8 cellular contexts compared by ENCODE assay signal in genomic region chr15:70763120-70763949, GRCh38. TPM values are rescaled to one million over a fixed set of nuclear protein-coding genes. Genes with fewer than 3 reads are reported as not detected.
A peak's percentile ranks its signal among the peaks of the same experiment; 100 is the strongest.
DNase-seq lines count a peak whose midpoint lies in the region; ATAC-seq lines count a peak whose summit lies in the region.

Gene UACA (minus strand): TSS chr15:70763558. CDS start chr15:70763407, 151 bp downstream.

- no peaks in the 10 kb centered on the region for H3K9me3 ChIP-seq in endocrine pancreas (ENCODE audit: control insufficient read depth, low read length)

- H3K4me3 ChIP-seq in endocrine pancreas (ENCODE audit: control insufficient read depth, insufficient read depth, low read length), result peak within 1 kb of the TSS; percentile 71

- ATAC-seq in GM19351 (IDR thresholded peaks at IDR 0.05; ENCODE audit: unreplicated experiment) (peak; percentile 94), HG03558 (IDR thresholded peaks at IDR 0.05; ENCODE audit: extremely low read depth, unreplicated experiment) (peak; percentile 61)

- peak within 1 kb of the TSS; percentile 60 for H3K9ac ChIP-seq in endocrine pancreas (ENCODE audit: control insufficient read depth, insufficient read depth, low read length)

- peaks cover 4% of the 10 kb centered on the region for H3K4me1 ChIP-seq in endocrine pancreas (ENCODE audit: control insufficient read depth, insufficient read depth, low read length)

- DNase-seq in AG20443 (ENCODE audit: low spot score), result peak; percentile 98
- peak; percentile 97 for DNase-seq in NCI-H82 (lab: John Stamatoyannopoulos, UW)
- DNase-seq in activated CD8-positive, alpha-beta memory T cell treated with anti-CD3 and anti-CD28 coated beads, Interleukin-2, amount 50 U/mL, for 1 hour (ENCODE audit: extremely low read depth), result peak; percentile 11
- DNase-seq in lung microvascular endothelial cell (ENCODE audit: low read depth in 2 of 2), result peak; percentile 96 to 97
- DNase-seq in stimulated activated CD4-positive, alpha-beta T cell treated with anti-CD3 and anti-CD28 coated beads, TNF-alpha, amount 100 ng/mL, for 1 hour (ENCODE audit: low read depth in 3 of 3, low spot score in 1 of 3), result peak in 2 of 3 donors; percentile 38 to 68

- no peaks in the 10 kb centered on the region for H3K36me3 ChIP-seq in endocrine pancreas (ENCODE audit: control insufficient read depth, insufficient read depth, low read length)

- H3K27me3 ChIP-seq in endocrine pancreas (ENCODE audit: control insufficient read depth, insufficient read depth, low read length), result peaks cover 10% of the 10 kb centered on the region

RNA-seq across cellular contexts. Expression of gene UACA, which starts in this region (rescaled TPM):
- 102 and 189 TPM in 2 replicates for total RNA-seq in lung microvascular endothelial cell

Comparison
In these comparisons a context has a peak if more than half of its experiments do, and no peak if none do; other contexts are left out.
1. Peak in every context shown above with its lines: DNase-seq, ATAC-seq and H3K4me3 ChIP-seq.
2. DNase-seq: peak in every context shown above with its lines; median percentile 98 in AG20443; 97 in NCI-H82; 96 in lung microvascular endothelial cell; 53 in stimulated activated CD4-positive, alpha-beta T cell treated with anti-CD3 and anti-CD28 coated beads, TNF-alpha, amount 100 ng/mL, for 1 hour; 11 in activated CD8-positive, alpha-beta memory T cell treated with anti-CD3 and anti-CD28 coated beads, Interleukin-2, amount 50 U/mL, for 1 hour.